ENCODE assay signal across 8 cellular contexts in the genomic region with DNA sequence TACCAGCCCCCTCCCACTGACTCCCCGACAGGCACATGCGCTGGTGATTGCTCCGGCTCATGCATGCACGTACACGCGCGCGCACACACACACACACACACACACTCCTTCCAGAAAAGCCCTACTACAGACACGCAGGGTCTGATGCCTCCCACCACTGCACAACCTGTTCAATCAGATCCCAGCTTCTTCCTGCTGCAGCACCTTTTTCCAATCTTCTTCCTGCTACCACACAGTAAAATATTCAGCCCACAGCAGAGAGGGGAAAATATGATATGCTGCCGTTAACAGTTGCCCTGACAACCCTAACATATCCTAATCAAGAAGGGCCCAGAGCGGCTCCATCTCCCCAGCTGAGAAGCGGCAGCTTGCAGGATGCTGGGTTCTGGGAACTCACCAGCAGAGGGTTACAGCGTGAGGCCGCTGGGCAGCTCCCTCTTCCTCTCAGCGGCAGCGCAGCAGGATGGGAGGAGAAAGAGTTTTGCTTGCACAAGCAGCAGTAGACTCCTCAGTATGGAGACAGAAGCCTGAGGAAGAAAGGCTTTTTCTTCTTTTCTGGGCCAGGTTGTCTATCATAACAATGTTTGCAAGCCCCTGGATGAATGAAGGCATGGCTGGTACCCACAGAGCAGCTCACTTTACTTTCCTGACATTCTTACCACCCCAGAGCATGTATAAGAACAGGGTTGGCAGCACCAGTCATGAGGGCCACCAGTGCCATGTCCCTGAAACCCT. TPM values are rescaled to one million over a fixed set of nuclear protein-coding genes. Genes with fewer than 3 reads are reported as not detected.
A peak's percentile ranks its signal among the peaks of the same experiment; 100 is the strongest.
DNase-seq lines count a peak whose midpoint lies in the region; ATAC-seq, FAIRE-seq and TF ChIP-seq lines count a peak whose summit lies in the region.

No MANE protein-coding gene starts in this region.

- DNase-seq in AG08396 (ENCODE audit: low spot score): peak; percentile 71
- peak; percentile 83 for DNase-seq in GM23248
- peak; percentile 71 for DNase-seq in SHP77 treated with DMSO at 0.1 percent for 48 hours (lab: John Stamatoyannopoulos, UW)
- peak; percentile 64 for DNase-seq in bronchial epithelial cell (ENCODE audit: low read depth)
- DNase-seq in kidney: peak; percentile 85
- DNase-seq in stimulated activated CD4-positive, alpha-beta T cell treated with anti-CD3 and anti-CD28 coated beads, Interleukin-15, amount 100 ng/mL, for 24 hours: peak; percentile 51

- H3K9ac ChIP-seq in GM23248: no peak overlapping the region
- H3K9ac ChIP-seq in kidney (ENCODE audit: low read length in 2 of 2): no peak overlapping the region

- H3K36me3 ChIP-seq in GM23248 (ENCODE audit: low read depth) (no peaks in the 10 kb centered on the region), bronchial epithelial cell (ENCODE audit: control insufficient read depth, insufficient read depth, low read length) (no peaks in the 10 kb centered on the region), kidney (ENCODE audit: control insufficient read depth in 1 of 2, insufficient read depth in 2 of 2, low read length in 2 of 2) (no peaks in the 10 kb centered on the region)

- ATAC-seq in HG02623 (IDR thresholded peaks at IDR 0.05; ENCODE audit: unreplicated experiment) (no peak), HG02852 (IDR thresholded peaks at IDR 0.05; ENCODE audit: unreplicated experiment) (no peak)

- no peaks in the 10 kb centered on the region for H3K27me3 ChIP-seq in GM23248 (replicated peaks; ENCODE audit: insufficient read depth)
- H3K27me3 ChIP-seq in bronchial epithelial cell (ENCODE audit: control insufficient read depth, insufficient read depth, low read length): no peaks in the 10 kb centered on the region

- WGBS in GM23248 (ENCODE audit: low coverage in 1 of 2, low lambda C conversion rate in 2 of 2, missing lambda C conversion rate in 2 of 2), 2 experiments: 24 to 46% methylated on average over 9 to 16 of the region's 16 CpGs

- H3K4me3 ChIP-seq in GM23248 (no peak overlapping the region), bronchial epithelial cell (ENCODE audit: low read depth, low read length) (no peak overlapping the region), kidney (ENCODE audit: low read length in 2 of 2) (no peak overlapping the region)

- H3K4me2 ChIP-seq in GM23248 (ENCODE audit: unreplicated experiment): no peak overlapping the region

- TF ChIP-seq CTCF in bronchial epithelial cell (IDR thresholded peaks at IDR 0.05; ENCODE audit: insufficient read depth, low read length, severe bottlenecking) (peak; percentile 57), kidney (IDR thresholded peaks at IDR 0.05; ENCODE audit: borderline replicate concordance, extremely low read depth, insufficient read depth) (peak; percentile 36)

- no peaks in the 10 kb centered on the region for H3K9me3 ChIP-seq in GM23248 (ENCODE audit: low read depth)
- H3K9me3 ChIP-seq in kidney (ENCODE audit: control insufficient read depth in 1 of 2, low read length in 2 of 2): no peaks in the 10 kb centered on the region

- in situ Hi-C loops in GM23248 (cut with MboI): loop anchor here (25.0 kb wide), 1 partner anchor 1014 kb away; no protein-coding TSS in a partner anchor

- H2AFZ ChIP-seq in GM23248: peak overlapping the region; percentile 57

- H3K9me2 ChIP-seq in GM23248 (ENCODE audit: insufficient read depth): no peaks in the 10 kb centered on the region

- no peak overlapping the region for H3K27ac ChIP-seq in GM23248
- no peak overlapping the region for H3K27ac ChIP-seq in kidney (ENCODE audit: low read depth in 2 of 2, low read length in 2 of 2)

- H3K4me1 ChIP-seq in GM23248 (ENCODE audit: insufficient read depth) (peaks cover 14% of the 10 kb centered on the region; the same call in 1 of the 2 replicates), kidney (ENCODE audit: control insufficient read depth in 1 of 2, insufficient read depth in 1 of 2, low read depth in 1 of 2, low read length in 2 of 2) (peaks cover 3 to 7% of the 10 kb centered on the region in 2 donors)

- no peak for FAIRE-seq in bronchial epithelial cell (lab: Jason Lieb, UNC)
- FAIRE-seq in kidney (lab: Jason Lieb, UNC): no peak

- H3F3A ChIP-seq in GM23248 (ENCODE audit: insufficient read depth): peaks cover 12% of the 10 kb centered on the region; the same call in 1 of the 2 replicates

- H3K79me2 ChIP-seq in GM23248 (ENCODE audit: insufficient read depth): no peaks in the 10 kb centered on the region

- no peaks in the 10 kb centered on the region for H4K20me1 ChIP-seq in GM23248 (ENCODE audit: insufficient read depth)

- intact Hi-C loops in kidney (cut with DNase I): no loop called here

RNA-seq across cellular contexts. Expression of a gene that starts 23.9 kb away (rescaled TPM):
- total RNA-seq in GM23248 (2014; rRNA removed; shearing (Covaris generic)): 0.76 and 1.9 TPM in 2 replicates
- polyA plus RNA-seq in GM23248 (2016; fragmentation: Nextera tagmentation; extraction: Ambion mirVana) (0.79 TPM in 2 replicates), kidney (ENCODE audit: insufficient read depth, low read depth, low replicate concordance) (16.0 TPM)
- total RNA-seq in bronchial epithelial cell (30.8 and 50.4 TPM in 2 replicates), kidney (40.0 TPM)

Comparison
In these comparisons a context has a peak if more than half of its experiments do, and no peak if none do; other contexts are left out.
1. RNA of a gene that starts 23.9 kb away (total RNA-seq): 40.0 TPM in kidney (single experiment) and 30.8 to 50.4 TPM in bronchial epithelial cell; 0.76 to 1.9 TPM in GM23248; every median in the first group is over 10 times any median in the second.
2. Peak in every context shown above with its lines, with median percentiles within 50 percentile points of each other: DNase-seq.